15 cellular contexts compared by ENCODE assay signal in the genomic region with DNA sequence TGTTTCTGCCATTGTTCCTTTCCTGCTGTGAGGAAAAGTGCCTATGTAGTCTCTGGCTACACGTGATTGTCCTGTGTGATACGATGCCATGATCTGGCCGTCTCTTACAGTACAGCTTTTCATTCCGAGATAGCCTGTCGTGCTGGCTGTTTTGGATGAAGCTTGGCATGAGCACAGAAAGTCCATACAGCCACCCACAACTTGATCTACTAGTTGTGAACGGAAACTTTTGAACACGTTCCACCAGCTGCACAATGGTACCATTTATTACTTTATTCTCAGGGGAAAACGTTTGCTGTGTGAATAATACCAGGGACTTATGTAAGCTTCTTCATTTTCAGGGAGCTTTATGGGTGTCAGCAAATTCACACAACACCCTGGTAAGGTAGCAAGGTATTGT.
"Had no signal": no experiment of that assay in that cellular context is flagged by ENCODE, and none has a peak within 500 bp of the region (broad histone marks: within the 10 kb centered on the region; RNA-seq: fewer than 3 reads in every experiment).

No MANE protein-coding gene starts in this region.

- H3K27ac ChIP-seq: ascending aorta, dorsolateral prefrontal cortex, thyroid gland, vagina had no signal

- DNase-seq: activated CD4-positive, alpha-beta T cell treated with anti-CD3 and anti-CD28 coated beads, Interleukin-2, amount 50 U/mL, for 1 hour; activated naive CD4-positive, alpha-beta T cell treated with Interleukin-2 at 50 U/mL for 16 hours; activated T-cell treated with anti-CD3 and anti-CD28 coated beads for 4 hours; dorsolateral prefrontal cortex; endodermal cell; erythroblast; hypothalamus; kidney; nephron progenitor cell; occipital lobe; stimulated activated CD4-positive, alpha-beta T cell treated with anti-CD3 and anti-CD28 coated beads, Interleukin-12 subunit alpha, Interleukin-12 subunit beta, amount 100 ng/mL, for 4 hours; stimulated activated CD4-positive, alpha-beta T cell treated with anti-CD3 and anti-CD28 coated beads, Interleukin-2, amount 100 ng/mL, for 24 hours; thyroid gland had no signal

- H3K4me3 ChIP-seq: ascending aorta, dorsolateral prefrontal cortex, thyroid gland, vagina had no signal

- H3K36me3 ChIP-seq: ascending aorta, thyroid gland, vagina had no signal

- H3K27me3 ChIP-seq: ascending aorta, dorsolateral prefrontal cortex, thyroid gland, vagina had no signal

- H3K9me3 ChIP-seq: ascending aorta, thyroid gland, vagina had no signal

- H3K4me1 ChIP-seq: ascending aorta, thyroid gland had no signal
